8 cellular contexts compared by ENCODE assay signal in the genomic region with DNA sequence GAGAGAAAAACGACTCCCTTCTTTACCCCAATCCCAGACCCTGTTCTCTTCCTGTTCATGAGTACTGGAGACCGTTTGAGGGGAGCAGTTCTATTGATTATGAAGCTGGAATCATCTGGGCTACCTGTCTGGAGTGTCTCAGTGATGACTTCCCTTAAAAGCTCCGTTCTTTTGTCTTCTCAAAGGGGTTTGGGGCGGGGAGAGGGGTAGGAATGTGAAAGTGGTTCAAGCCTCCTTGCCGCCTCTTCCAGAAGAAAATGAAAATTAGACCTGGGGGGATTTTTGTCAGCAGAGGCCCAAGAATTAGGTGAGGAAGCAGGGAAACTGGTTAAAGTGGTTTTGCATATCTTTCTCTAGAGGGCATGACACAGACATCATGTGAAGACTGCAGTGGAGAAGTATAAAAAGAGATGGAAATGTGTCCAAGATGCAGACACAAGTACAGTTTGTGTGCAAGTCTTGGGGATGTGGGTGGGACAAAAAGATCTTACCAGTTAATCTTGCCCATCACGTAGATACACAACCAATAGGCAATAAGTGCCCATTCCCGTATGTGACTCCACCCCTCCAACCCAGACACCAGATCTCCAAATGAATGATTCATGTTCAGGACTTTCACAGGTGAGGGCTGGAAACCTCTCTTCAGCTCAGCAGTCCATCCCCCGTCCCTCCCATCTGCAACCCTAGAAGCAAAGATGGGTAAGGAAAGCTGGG. TPM values are rescaled to one million over a fixed set of nuclear protein-coding genes. Genes with fewer than 3 reads are reported as not detected.
A peak's percentile ranks its signal among the peaks of the same experiment; 100 is the strongest.
DNase-seq lines count a peak whose midpoint lies in the region; ATAC-seq lines count a peak whose summit lies in the region.

No MANE protein-coding gene starts in this region.

- no peak for ATAC-seq in GM18858 (IDR thresholded peaks at IDR 0.05; ENCODE audit: unreplicated experiment)

- peak overlapping the region; percentile 76 for H3K27ac ChIP-seq in cingulate gyrus (ENCODE audit: low read depth, low read length)

- peak; percentile 17 for DNase-seq in activated CD4-positive, alpha-beta T cell treated with anti-CD3 and anti-CD28 coated beads for 48 hours
- DNase-seq in activated CD4-positive, alpha-beta T cell treated with anti-CD3 and anti-CD28 coated beads, Interleukin-2, amount 50 U/mL, for 1 hour = no peak
- DNase-seq in NCI-H748 (lab: John Stamatoyannopoulos, UW; ENCODE audit: unreplicated experiment) (peak; percentile 59), mucosa of gallbladder (ENCODE audit: low spot score) (peak; percentile 65), NCI-H1092 (lab: John Stamatoyannopoulos, UW) (no peak)
- no peak for DNase-seq in activated CD4-positive, CD25-positive, alpha-beta regulatory T cell treated with anti-CD3 and anti-CD28 coated beads, Interleukin-2, amount 50 U/mL, for 72 hours

RNA-seq across cellular contexts. Expression of gene MTMR11, which starts 0.5 kb away (rescaled TPM):
- 97.8 TPM for total RNA-seq in mucosa of gallbladder

RNA-seq across cellular contexts. Expression of gene SF3B4, which starts 9.5 kb away (rescaled TPM):
- 43.7 TPM for total RNA-seq in mucosa of gallbladder

RNA-seq across cellular contexts. Expression of gene SV2A, which starts 19.5 kb away (rescaled TPM):
- 3.4 TPM for total RNA-seq in mucosa of gallbladder

RNA-seq across cellular contexts. Expression of gene BOLA1, which starts 37.8 kb away (rescaled TPM):
- 22.8 TPM for total RNA-seq in mucosa of gallbladder

Comparison
In these comparisons a context has a peak if more than half of its experiments do, and no peak if none do; other contexts are left out.
1. DNase-seq: peak in activated CD4-positive, alpha-beta T cell treated with anti-CD3 and anti-CD28 coated beads for 48 hours (single experiment), NCI-H748 (single experiment) and mucosa of gallbladder (single experiment); none in activated CD4-positive, alpha-beta T cell treated with anti-CD3 and anti-CD28 coated beads, Interleukin-2, amount 50 U/mL, for 1 hour (single experiment), activated CD4-positive, CD25-positive, alpha-beta regulatory T cell treated with anti-CD3 and anti-CD28 coated beads, Interleukin-2, amount 50 U/mL, for 72 hours (single experiment) and NCI-H1092 (single experiment).